In genomic region chr5:137501226-137501625, GRCh38 we compare ENCODE assay signal across 36 cellular contexts. TPM values are rescaled to one million over a fixed set of nuclear protein-coding genes. Genes with fewer than 3 reads are reported as not detected.
"Had no signal": no experiment of that assay in that cellular context is flagged by ENCODE, and none has a peak within 500 bp of the region (broad histone marks: within the 10 kb centered on the region; RNA-seq: fewer than 3 reads in every experiment).

No MANE protein-coding gene starts in this region.

- H3K27me3 ChIP-seq: ascending aorta had no signal

- H3K36me3 Mint-ChIP-seq: activated naive CD4-positive, alpha-beta T cell treated with anti-CD3 and anti-CD28 coated beads, Interleukin-2, amount 10 ng/mL, durations not matched to agents 7 days and 5 days; activated naive CD4-positive, alpha-beta T cell treated with anti-CD3 and anti-CD28 coated beads, Interleukin-2, amount 50 U/mL, for 24 hours; activated naive CD4-positive, alpha-beta T cell treated with anti-CD3 and anti-CD28 coated beads, Interleukin-2, amount 50 U/mL, for 72 hours; activated naive CD8-positive, alpha-beta T cell; activated naive CD8-positive, alpha-beta T cell treated with anti-CD3 and anti-CD28 coated beads for 36 hours; activated naive CD8-positive, alpha-beta T cell treated with anti-CD3 and anti-CD28 coated beads, Interleukin-2, amount 10 ng/mL, durations not matched to agents 7 days and 5 days; brain had no signal

- H3K36me3 ChIP-seq: adrenal gland, ascending aorta, brain microvascular endothelial cell, breast epithelium, cardiac muscle cell had no signal

- H3K27ac Mint-ChIP-seq: activated naive CD4-positive, alpha-beta T cell treated with anti-CD3 and anti-CD28 coated beads for 36 hours; activated naive CD4-positive, alpha-beta T cell treated with anti-CD3 and anti-CD28 coated beads, Interleukin-2, amount 10 ng/mL, durations not matched to agents 7 days and 5 days; activated naive CD4-positive, alpha-beta T cell treated with anti-CD3 and anti-CD28 coated beads, Interleukin-2, amount 50 U/mL, for 24 hours; activated naive CD4-positive, alpha-beta T cell treated with anti-CD3 and anti-CD28 coated beads, Interleukin-2, amount 50 U/mL, for 72 hours; activated naive CD8-positive, alpha-beta T cell; activated naive CD8-positive, alpha-beta T cell treated with anti-CD3 and anti-CD28 coated beads for 36 hours; activated naive CD8-positive, alpha-beta T cell treated with anti-CD3 and anti-CD28 coated beads, Interleukin-2, amount 10 ng/mL, durations not matched to agents 7 days and 5 days; activated naive CD8-positive, alpha-beta T cell treated with anti-CD3 and anti-CD28 coated beads, Interleukin-2, amount 50 U/mL, for 24 hours; activated T-cell treated with anti-CD3 and anti-CD28 coated beads, Interleukin-2, amount 50 U/mL, for 24 hours; activated T-helper 1 cell treated with anti-CD3 and anti-CD28 coated beads, Interleukin-12 subunit alpha, Interleukin-12 subunit beta, Interleukin-2, Interleukin-4 antibody, amounts not matched to agents 30 ng/mL and 10 ng/mL and 1 ng/mL, durations not matched to agents 14 hours and 24 hours and 36 hours; activated T-helper 17 cell treated with anti-CD3 and anti-CD28 coated beads, Interleukin-2, amount 50 U/mL, for 72 hours; activated T-helper 2 cell treated with anti-CD3 and anti-CD28 coated beads, Interferon-gamma antibody, Interleukin-2, Interleukin-4, amounts not matched to agents 10 μg/mL and 5 μg/mL and 100 μg/mL, durations not matched to agents 14 hours and 24 hours and 36 hours; brain had no signal

- H3K9me3 Mint-ChIP-seq: activated naive CD4-positive, alpha-beta T cell treated with anti-CD3 and anti-CD28 coated beads for 36 hours; activated naive CD4-positive, alpha-beta T cell treated with anti-CD3 and anti-CD28 coated beads, Interleukin-2, amount 10 ng/mL, durations not matched to agents 7 days and 5 days; activated naive CD4-positive, alpha-beta T cell treated with anti-CD3 and anti-CD28 coated beads, Interleukin-2, amount 50 U/mL, for 24 hours; activated naive CD4-positive, alpha-beta T cell treated with anti-CD3 and anti-CD28 coated beads, Interleukin-2, amount 50 U/mL, for 72 hours; activated naive CD8-positive, alpha-beta T cell treated with anti-CD3 and anti-CD28 coated beads for 36 hours; activated naive CD8-positive, alpha-beta T cell treated with anti-CD3 and anti-CD28 coated beads, Interleukin-2, amount 10 ng/mL, durations not matched to agents 7 days and 5 days; activated naive CD8-positive, alpha-beta T cell treated with anti-CD3 and anti-CD28 coated beads, Interleukin-2, amount 50 U/mL, for 24 hours; activated T-cell treated with anti-CD3 and anti-CD28 coated beads, Interleukin-2, amount 50 U/mL, for 24 hours; activated T-cell treated with anti-CD3 and anti-CD28 coated beads, Interleukin-2, amount 50 U/mL, for 4 hours; activated T-helper 1 cell treated with anti-CD3 and anti-CD28 coated beads, Interleukin-12 subunit alpha, Interleukin-12 subunit beta, Interleukin-2, Interleukin-4 antibody, amounts not matched to agents 30 ng/mL and 10 ng/mL and 1 ng/mL, durations not matched to agents 14 hours and 24 hours and 36 hours; activated T-helper 17 cell treated with anti-CD3 and anti-CD28 coated beads, Interleukin-2, amount 50 U/mL, for 72 hours; activated T-helper 2 cell treated with anti-CD3 and anti-CD28 coated beads, Interferon-gamma antibody, Interleukin-2, Interleukin-4, amounts not matched to agents 10 μg/mL and 5 μg/mL and 100 μg/mL, durations not matched to agents 14 hours and 24 hours and 36 hours; central memory CD8-positive, alpha-beta T cell had no signal

- H3K27ac ChIP-seq: adrenal gland, ascending aorta, body of pancreas, brain microvascular endothelial cell, breast epithelium, cardiac muscle cell had no signal

- H3K4me1 Mint-ChIP-seq: activated naive CD4-positive, alpha-beta T cell treated with anti-CD3 and anti-CD28 coated beads, Interleukin-2, amount 10 ng/mL, durations not matched to agents 7 days and 5 days; activated naive CD4-positive, alpha-beta T cell treated with anti-CD3 and anti-CD28 coated beads, Interleukin-2, amount 50 U/mL, for 24 hours; activated naive CD8-positive, alpha-beta T cell treated with anti-CD3 and anti-CD28 coated beads for 36 hours; activated naive CD8-positive, alpha-beta T cell treated with anti-CD3 and anti-CD28 coated beads, Interleukin-2, amount 10 ng/mL, durations not matched to agents 7 days and 5 days; activated naive CD8-positive, alpha-beta T cell treated with anti-CD3 and anti-CD28 coated beads, Interleukin-2, amount 50 U/mL, for 24 hours; activated T-helper 17 cell treated with anti-CD3 and anti-CD28 coated beads, Interleukin-2, amount 50 U/mL, for 72 hours; central memory CD8-positive, alpha-beta T cell had no signal

- H3K4me3 Mint-ChIP-seq: activated naive CD4-positive, alpha-beta T cell treated with anti-CD3 and anti-CD28 coated beads for 36 hours; activated naive CD4-positive, alpha-beta T cell treated with anti-CD3 and anti-CD28 coated beads, Interleukin-2, amount 10 ng/mL, durations not matched to agents 7 days and 5 days; activated naive CD4-positive, alpha-beta T cell treated with anti-CD3 and anti-CD28 coated beads, Interleukin-2, amount 50 U/mL, for 24 hours; activated naive CD8-positive, alpha-beta T cell; activated naive CD8-positive, alpha-beta T cell treated with anti-CD3 and anti-CD28 coated beads for 36 hours; activated naive CD8-positive, alpha-beta T cell treated with anti-CD3 and anti-CD28 coated beads, Interleukin-2, amount 10 ng/mL, durations not matched to agents 7 days and 5 days; activated naive CD8-positive, alpha-beta T cell treated with anti-CD3 and anti-CD28 coated beads, Interleukin-2, amount 50 U/mL, for 24 hours; activated T-cell treated with anti-CD3 and anti-CD28 coated beads, Interleukin-2, amount 50 U/mL, for 24 hours; activated T-cell treated with anti-CD3 and anti-CD28 coated beads, Interleukin-2, amount 50 U/mL, for 4 hours; activated T-helper 1 cell treated with anti-CD3 and anti-CD28 coated beads, Interleukin-12 subunit alpha, Interleukin-12 subunit beta, Interleukin-2, Interleukin-4 antibody, amounts not matched to agents 30 ng/mL and 10 ng/mL and 1 ng/mL, durations not matched to agents 14 hours and 24 hours and 36 hours; activated T-helper 17 cell treated with anti-CD3 and anti-CD28 coated beads, Interleukin-2, amount 50 U/mL, for 72 hours; brain; central memory CD8-positive, alpha-beta T cell had no signal

- H3K9me3 ChIP-seq: adrenal gland, ascending aorta, body of pancreas, breast epithelium had no signal

- H3K4me1 ChIP-seq: breast epithelium had no signal

- H3K4me3 ChIP-seq: adrenal gland, ascending aorta, body of pancreas, breast epithelium, cardiac muscle cell had no signal

- ATAC-seq: activated naive CD4-positive, alpha-beta T cell treated with anti-CD3 and anti-CD28 coated beads, Interleukin-2, amount 50 U/mL, for 72 hours; activated naive CD8-positive, alpha-beta T cell treated with anti-CD3 and anti-CD28 coated beads, Interleukin-2, amount 50 U/mL, for 24 hours; activated T-cell treated with anti-CD3 and anti-CD28 coated beads, Interleukin-2, amount 50 U/mL, for 4 hours; activated T-helper 17 cell treated with anti-CD3 and anti-CD28 coated beads, Interleukin-2, amount 50 U/mL, for 72 hours; body of pancreas had no signal

- DNase-seq: activated effector memory CD4-positive, alpha-beta T cell treated with anti-CD3 and anti-CD28 coated beads, Interleukin-2, amount 50 U/mL, for 16 hours; activated effector memory CD4-positive, alpha-beta T cell treated with Interleukin-2 at 50 U/mL for 16 hours; activated gamma-delta T cell; activated gamma-delta T cell treated with Interleukin-2 at 50 U/mL for 16 hours; activated naive CD4-positive, alpha-beta T cell; activated naive CD4-positive, alpha-beta T cell treated with anti-CD3 and anti-CD28 coated beads for 36 hours; activated naive CD4-positive, alpha-beta T cell treated with anti-CD3 and anti-CD28 coated beads, Interleukin-2, amount 10 ng/mL, durations not matched to agents 7 days and 5 days; activated naive CD4-positive, alpha-beta T cell treated with anti-CD3 and anti-CD28 coated beads, Interleukin-2, amount 50 U/mL, for 16 hours; activated naive CD4-positive, alpha-beta T cell treated with Interleukin-2 at 50 U/mL for 16 hours; activated naive CD8-positive, alpha-beta T cell treated with anti-CD3 and anti-CD28 coated beads for 36 hours; activated naive CD8-positive, alpha-beta T cell treated with anti-CD3 and anti-CD28 coated beads, Interleukin-2, amount 10 ng/mL, durations not matched to agents 7 days and 5 days; activated naive CD8-positive, alpha-beta T cell treated with anti-CD3 and anti-CD28 coated beads, Interleukin-2, amount 50 U/mL, for 24 hours; activated T-cell treated with anti-CD3 and anti-CD28 coated beads for 4 hours; activated T-cell treated with anti-CD3 and anti-CD28 coated beads, Interleukin-2, amount 50 U/mL, for 1 hour; activated T-cell treated with anti-CD3 and anti-CD28 coated beads, Interleukin-2, amount 50 U/mL, for 24 hours; activated T-cell treated with anti-CD3 and anti-CD28 coated beads, Interleukin-2, amount 50 U/mL, for 4 hours; activated T-cell treated with anti-CD3 and anti-CD28 coated beads, Interleukin-2, amount 50 U/mL, for 48 hours; adrenal gland; amniotic stem cell; anterior cingulate cortex; aorta; body of pancreas; brain microvascular endothelial cell; central memory CD4-positive, alpha-beta T cell; cerebellar nuclear complex had no signal

RNA-seq across cellular contexts. Expression of gene SPOCK1, which starts 2.1 kb away (rescaled TPM):
- total RNA-seq: activated naive CD4-positive, alpha-beta T cell treated with anti-CD3 and anti-CD28 coated beads, Interleukin-2, amount 50 U/mL, for 72 hours; activated naive CD8-positive, alpha-beta T cell treated with anti-CD3 and anti-CD28 coated beads, Interleukin-2, amount 10 ng/mL, durations not matched to agents 7 days and 5 days; activated T-cell treated with anti-CD3 and anti-CD28 coated beads, Interleukin-2, amount 50 U/mL, for 4 hours; activated T-helper 1 cell treated with anti-CD3 and anti-CD28 coated beads, Interleukin-12 subunit alpha, Interleukin-12 subunit beta, Interleukin-2, Interleukin-4 antibody, amounts not matched to agents 30 ng/mL and 10 ng/mL and 1 ng/mL, durations not matched to agents 14 hours and 24 hours and 36 hours; activated T-helper 17 cell treated with anti-CD3 and anti-CD28 coated beads, Interleukin-2, amount 50 U/mL, for 72 hours; activated T-helper 2 cell treated with anti-CD3 and anti-CD28 coated beads, Interferon-gamma antibody, Interleukin-2, Interleukin-4, amounts not matched to agents 10 μg/mL and 5 μg/mL and 100 μg/mL, durations not matched to agents 14 hours and 24 hours and 36 hours had no signal
